Comparison of ENCODE assay signal across 20 cellular contexts in genomic region chr1:24636661-24637357, GRCh38. TPM values are rescaled to one million over a fixed set of nuclear protein-coding genes. Genes with fewer than 3 reads are reported as not detected.
DNase-seq lines count a peak whose midpoint lies in the region; ATAC-seq, FAIRE-seq and TF ChIP-seq lines count a peak whose summit lies in the region.
"Had no signal": no experiment of that assay in that cellular context is flagged by ENCODE, and none has a peak within 500 bp of the region (broad histone marks: within the 10 kb centered on the region; RNA-seq: fewer than 3 reads in every experiment).

No MANE protein-coding gene starts in this region.

- CTCF ChIA-PET in HEK293 (lab: Yijun Ruan, JAX) (interaction anchor here (0.6 to 6.5 kb wide), 16 partner anchors 10 to 438 kb away, joined by 3 to 73 read pairs (median 6); no protein-coding TSS in a partner anchor), K562 (lab: Yijun Ruan, JAX; ENCODE audit: low intra/inter-chr PET ratio) (interaction anchor here (2.3 to 2.8 kb wide), 2 partner anchors 94 to 436 kb away, joined by 11 to 35 read pairs; no protein-coding TSS in a partner anchor)

- FAIRE-seq in K562 (lab: Jason Lieb, UNC), result no peak
- FAIRE-seq: GM12878, H54 had no signal

- H3K9me3 ChIP-seq in HEK293 (ENCODE audit: control insufficient read depth, insufficient read depth, low read depth, low read length) (no peaks in the 10 kb centered on the region), K562 (replicated peaks; ENCODE audit: control insufficient read depth, insufficient read depth, low read depth, low read length) (no peaks in the 10 kb centered on the region)
- H3K9me3 ChIP-seq: BLaER1 treated with 17β-estradiol and CSF1 and Interleukin-3, amounts not matched to agents 10 nM and 100 nM had no signal

- no peak for TF ChIP-seq RAD21 in K562 (CRISPR knock-in tag; conservative IDR thresholded peaks at IDR 0.05 in 1 of 2, IDR thresholded peaks at IDR 0.05 in 1 of 2)

- no peak for TF ChIP-seq POLR2A in K562 (conservative IDR thresholded peaks at IDR 0.05)

- 8% methylated on average over 3 of the region's 3 CpGs for WGBS in K562 (ENCODE audit: insufficient coverage, low coverage, missing lambda C conversion rate)

- no peak overlapping the region for H3K4me2 ChIP-seq in K562 (ENCODE audit: insufficient read depth, low read length)
- H3K4me2 ChIP-seq: GM23338 had no signal

- H3K4me3 ChIP-seq in HEK293 (ENCODE audit: low read depth, low read length), result no peak overlapping the region
- H3K4me3 ChIP-seq in K562, result no peak overlapping the region
- H3K4me3 ChIP-seq: BLaER1 treated with 17β-estradiol and CSF1 and Interleukin-3, amounts not matched to agents 10 nM and 100 nM; GM12878; GM23338 had no signal

- no peaks in the 10 kb centered on the region for H3K9me1 ChIP-seq in K562 (ENCODE audit: control insufficient read depth, insufficient read depth, low read length)

- no peaks in the 10 kb centered on the region for H3K36me3 ChIP-seq in HEK293 (ENCODE audit: control insufficient read depth in 2 of 2, insufficient read depth in 1 of 2, low read length in 2 of 2)
- no peaks in the 10 kb centered on the region for H3K36me3 ChIP-seq in K562 (ENCODE audit: control insufficient read depth, insufficient read depth, low read length)
- H3K36me3 ChIP-seq: BLaER1 treated with 17β-estradiol and CSF1 and Interleukin-3, amounts not matched to agents 10 nM and 100 nM had no signal

- no peak for TF ChIP-seq CTCF in HEK293 (tag by site-specific recombination; IDR thresholded peaks at IDR 0.05)
- TF ChIP-seq CTCF in K562 (IDR thresholded peaks at IDR 0.05 in 2 of 3, conservative IDR thresholded peaks at IDR 0.05 in 1 of 3; ENCODE audit: insufficient read depth in 2 of 3, low read depth in 1 of 3, low read length in 3 of 3), result no peak

- TF ChIP-seq EP300 in K562 (IDR thresholded peaks at IDR 0.05; ENCODE audit: low read length), result no peak

- H3K4me1 ChIP-seq in HEK293 (ENCODE audit: control insufficient read depth, insufficient read depth, low read length) (no peaks in the 10 kb centered on the region), K562 (replicated peaks in 1 of 2; ENCODE audit: control insufficient read depth in 2 of 2, insufficient read depth in 2 of 2, low read length in 2 of 2) (peaks cover 6 to 13% of the 10 kb centered on the region in 2 experiments; a peak in 4 of 5 replicates)

- no peak overlapping the region for H2AFZ ChIP-seq in K562 (ENCODE audit: low read depth, low read length)
- H2AFZ ChIP-seq: GM23338 had no signal

- no peaks in the 10 kb centered on the region for H4K20me1 ChIP-seq in K562 (replicated peaks; ENCODE audit: control insufficient read depth, insufficient read depth, low read length)
- H4K20me1 ChIP-seq: BLaER1 treated with 17β-estradiol and CSF1 and Interleukin-3, amounts not matched to agents 10 nM and 100 nM had no signal

- peak; percentile 17 for DNase-seq in OCI-M1 (lab: John Stamatoyannopoulos, UW)
- no peak for DNase-seq in K562 (ENCODE audit: extremely low read depth in 1 of 4, low spot score in 3 of 4)
- peak; percentile 10 for DNase-seq in iris pigment epithelial cell (ENCODE audit: low read depth)
- no peak for DNase-seq in HPDE6-E6E7 (ENCODE audit: extremely low spot score)
- no peak for DNase-seq in SKM-1 treated with dmso at 0.1 percent for 144 hours (lab: John Stamatoyannopoulos, UW; ENCODE audit: unreplicated experiment)
- no peak for DNase-seq in NCI-H774 (lab: John Stamatoyannopoulos, UW)
- DNase-seq: CD8-positive, alpha-beta memory T cell; COR-L47; DMS 273 treated with DMSO at 0.1 percent for 48 hours; DMS53; DND-41; EL; HCEC 1CT; HFFc6 had no signal

- in situ Hi-C loops in K562 (cut with MboI), result loop anchor here (10.0 kb wide), 1 partner anchor 432 kb away; no protein-coding TSS in a partner anchor

- ATAC-seq in K562, result no peak
- no peak for ATAC-seq in GM18519 (IDR thresholded peaks at IDR 0.05; ENCODE audit: low FRiP score, unreplicated experiment)
- ATAC-seq: GM12878, GM23338 had no signal

- no peak overlapping the region for H3K27ac ChIP-seq in HEK293 (ENCODE audit: extremely low read depth, low read depth, low read length)
- no peak overlapping the region for H3K27ac ChIP-seq in K562 (ENCODE audit: extremely low read depth, low read depth, low read length)
- H3K27ac ChIP-seq: BLaER1 treated with 17β-estradiol and CSF1 and Interleukin-3, amounts not matched to agents 10 nM and 100 nM had no signal

- no TSS peak for BruUV-seq in K562 (replicated peaks; lab: Mats Ljungman, UMichigan)

- intact Hi-C loops in K562 (cut with micrococcal nuclease), result loop anchor here (5.0 kb wide), 1 partner anchor 45 kb away; no protein-coding TSS in a partner anchor

- no peak overlapping the region for H3K9ac ChIP-seq in K562 (ENCODE audit: insufficient read depth in 1 of 2, low read depth in 2 of 2, low read length in 2 of 2)

- H3K79me2 ChIP-seq in K562 (ENCODE audit: control insufficient read depth, insufficient read depth, low read length), result peaks cover 5% of the 10 kb centered on the region; the same call in 2 of the 3 replicates

- H3K27me3 ChIP-seq in K562 (ENCODE audit: control insufficient read depth in 2 of 2, insufficient read depth in 2 of 2, low read length in 2 of 2), result peaks cover 7 to 12% of the 10 kb centered on the region in 2 experiments; a peak in 3 of 5 replicates
- H3K27me3 ChIP-seq: BLaER1 treated with 17β-estradiol and CSF1 and Interleukin-3, amounts not matched to agents 10 nM and 100 nM had no signal

- POLR2A ChIA-PET in HEK293 (lab: Yijun Ruan, JAX) (no interaction called here), K562 (lab: Yijun Ruan, JAX) (interaction anchor here (0.6 to 1.1 kb wide), 3 partner anchors 13 to 29 kb away, joined by 3 to 5 read pairs (median 3); no protein-coding TSS in a partner anchor)

TF ChIP-seq in HEK293, 187 proteins besides CTCF, POLR2A, EP300 and RAD21 (continues in another document):
- TF ChIP-seq SCRT1 (tag by site-specific recombination; IDR thresholded peaks at IDR 0.05; ENCODE audit: borderline replicate concordance) (peak; percentile 12; the same call in 1 of the 2 replicates), ZNF391 (tag by site-specific recombination; IDR thresholded peaks at IDR 0.05; ENCODE audit: borderline replicate concordance, low read depth) (no peak), ZNF221 (tag by site-specific recombination; IDR thresholded peaks at IDR 0.05; ENCODE audit: borderline replicate concordance) (no peak)

TF ChIP-seq in K562, 482 proteins besides CTCF, POLR2A, EP300 and RAD21:
- TF ChIP-seq TEAD1 (CRISPR knock-in tag; IDR thresholded peaks at IDR 0.05) (no peak), BMI1 (IDR thresholded peaks at IDR 0.05; ENCODE audit: low read length) (no peak), ZKSCAN3 (CRISPR knock-in tag; IDR thresholded peaks at IDR 0.05) (0 out of 2 replicates have a peak, but pooled peaks have one; percentile 14), SPI1 (IDR thresholded peaks at IDR 0.05; ENCODE audit: borderline replicate concordance, low read depth, low read length) (peak; percentile 60; the same call in 1 of the 2 replicates)

RNA-seq across cellular contexts. Expression of gene SRRM1, which starts 6.3 kb away (rescaled TPM):
- 217 and 656 TPM in 2 replicates for total RNA-seq in K562 (2011; cell fraction: chromatin; rRNA removed; ENCODE audit: low replicate concordance)
- total RNA-seq in K562 (2011; cell fraction: nucleolus; rRNA removed), result 132 and 167 TPM in 2 replicates
- total RNA-seq in K562 (2011; cell fraction: nucleoplasm; rRNA removed), result 277 and 407 TPM in 2 replicates
- total RNA-seq in K562 (2014; rRNA removed) (54.5 and 59.4 TPM in 2 replicates), K562 (2014; rRNA removed; fragmentation: Illumina TruSeq; extraction: Trizol) (81.0 and 89.6 TPM in 2 replicates), K562 (2015; rRNA removed; fragmentation: Illumina TruSeq; extraction: Trizol) (86.4 and 86.7 TPM in 2 replicates), K562 (2021) (200 and 225 TPM in 2 replicates)
- polyA plus RNA-seq in K562 (2011; rRNA removed) (76.5 and 152 TPM in 2 replicates), K562 (2014; fragmentation: Illumina TruSeq; extraction: Trizol) (152 and 179 TPM in 2 replicates), K562 (2014; fragmentation: Nextera tagmentation; extraction: Ambion mirVana) (100 to 1,000 TPM; 115 to 268 TPM), K562 (2014; rRNA removed) (112 and 141 TPM in 2 replicates)
- polyA plus RNA-seq in K562 (2011; cell fraction: cytosol; rRNA removed), result 38.3 and 58.6 TPM in 2 replicates
- 322 and 323 TPM in 2 replicates for polyA plus RNA-seq in K562 (2011; cell fraction: nucleus; rRNA removed)
- 92.3 and 93.9 TPM in 2 replicates for polyA plus RNA-seq in K562 (2012)
- 132 and 178 TPM in 2 replicates for polyA minus RNA-seq in K562 (2011; rRNA and poly(A)+ RNA removed)
- 73.1 and 83.0 TPM in 2 replicates for polyA minus RNA-seq in K562 (2011; cell fraction: cytosol; rRNA and poly(A)+ RNA removed)
- polyA minus RNA-seq in K562 (2011; cell fraction: nucleus; rRNA and poly(A)+ RNA removed), result 176 and 371 TPM in 2 replicates

Comparison
In these comparisons a context has a peak if more than half of its experiments do, and no peak if none do; other contexts are left out.
1. DNase-seq: peak in OCI-M1 (single experiment) and iris pigment epithelial cell (single experiment); none in K562 (0 of 4), HPDE6-E6E7 (single experiment), SKM-1 treated with dmso at 0.1 percent for 144 hours (single experiment) and NCI-H774 (single experiment).